ENCODE assay signal across 23 cellular contexts in the genomic region with DNA sequence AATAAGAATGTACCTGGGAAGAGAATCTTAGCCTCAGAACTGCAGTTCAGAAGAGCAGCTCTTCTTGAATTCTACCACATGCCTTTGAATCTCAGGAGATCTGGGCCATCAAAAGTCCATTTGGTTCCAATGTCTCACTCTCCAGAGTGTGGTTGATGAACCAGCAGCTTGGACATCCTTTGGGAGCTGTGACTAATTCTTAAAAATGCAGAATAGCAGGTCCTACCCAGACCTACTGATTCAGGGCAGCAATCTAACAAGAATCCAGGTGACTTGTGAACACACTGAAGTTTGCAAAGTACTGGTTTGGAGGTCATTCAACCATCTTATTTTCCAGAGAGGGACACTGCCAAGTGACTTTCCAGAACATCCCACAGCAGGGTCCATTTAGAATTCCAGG.
"Had no signal": no experiment of that assay in that cellular context is flagged by ENCODE, and none has a peak within 500 bp of the region (broad histone marks: within the 10 kb centered on the region; RNA-seq: fewer than 3 reads in every experiment).

No MANE protein-coding gene starts in this region.

- H3K27ac ChIP-seq: left ventricle myocardium inferior, ovary, skin epidermis, stomach, testis, thyroid gland, transverse colon, upper lobe of right lung had no signal

- H3K27me3 ChIP-seq: ovary, stomach, testis, thyroid gland, transverse colon, upper lobe of right lung had no signal

- DNase-seq: hypothalamus; immature natural killer cell; kidney; left ventricle myocardium inferior; midbrain; mucosa of descending colon; naive thymus-derived CD4-positive, alpha-beta T cell; ovary; retina; right cardiac atrium; stimulated activated CD4-positive, alpha-beta T cell treated with anti-CD3 and anti-CD28 coated beads, Interleukin-12 subunit alpha, Interleukin-12 subunit beta, amount 100 ng/mL, for 4 hours; stimulated activated CD4-positive, alpha-beta T cell treated with anti-CD3 and anti-CD28 coated beads, Interleukin-15, amount 100 ng/mL, for 24 hours; stimulated activated CD4-positive, alpha-beta T cell treated with anti-CD3 and anti-CD28 coated beads, Interleukin-2, amount 100 ng/mL, for 24 hours; stimulated activated CD4-positive, alpha-beta T cell treated with anti-CD3 and anti-CD28 coated beads, Interleukin-4, amount 100 ng/mL, for 1 hour; stimulated activated naive B cell treated with anti-CD40 and anti-IgM and Interleukin-4, amounts not matched to agents 10 μg/mL and 1 μg/mL and 100 μg/mL, for 72 hours; stimulated activated naive CD8-positive, alpha-beta T cell treated with anti-CD3 and anti-CD28 coated beads, Interleukin-15, Interleukin-2, amounts not matched to agents 100 U/mL and 50 U/mL, for 24 hours; stomach; testis; thyroid gland; transverse colon; upper lobe of right lung had no signal

- H3K9me3 ChIP-seq: mucosa of descending colon, ovary, stomach, testis, thyroid gland, transverse colon, upper lobe of right lung had no signal

- H3K4me1 ChIP-seq: left ventricle myocardium inferior, stomach, testis, thyroid gland, transverse colon, upper lobe of right lung had no signal

- H3K36me3 ChIP-seq: left ventricle myocardium inferior, ovary, stomach, thyroid gland, transverse colon, upper lobe of right lung had no signal

- H3K4me3 ChIP-seq: left ventricle myocardium inferior, lung, mucosa of descending colon, ovary, skin epidermis, stomach, testis, thyroid gland, transverse colon, upper lobe of right lung had no signal
